8 cellular contexts compared by ENCODE assay signal in genomic region chr14:101961011-101961721, GRCh38. TPM values are rescaled to one million over a fixed set of nuclear protein-coding genes. Genes with fewer than 3 reads are reported as not detected.
DNase-seq lines count a peak whose midpoint lies in the region; ATAC-seq, FAIRE-seq and TF ChIP-seq lines count a peak whose summit lies in the region.

No MANE protein-coding gene starts in this region.

- no peak overlapping the region for H3K27ac ChIP-seq in keratinocyte (ENCODE audit: control insufficient read depth, insufficient read depth, low read length)

- ATAC-seq in GM19023 (IDR thresholded peaks at IDR 0.05; ENCODE audit: unreplicated experiment) = no peak

- no peaks in the 10 kb centered on the region for H3K36me3 ChIP-seq in bronchial epithelial cell (ENCODE audit: control insufficient read depth, insufficient read depth, low read length)
- H3K36me3 ChIP-seq in keratinocyte (ENCODE audit: control insufficient read depth in 2 of 2, extremely low read depth in 1 of 2, insufficient read depth in 2 of 2, low read length in 2 of 2) = no peaks in the 10 kb centered on the region

- H2AFZ ChIP-seq in keratinocyte (ENCODE audit: control insufficient read depth, low read length) = peak overlapping the region; percentile 77

- H3K4me1 ChIP-seq in keratinocyte (ENCODE audit: control insufficient read depth, extremely low read depth, insufficient read depth, low read length) = peaks cover 23% of the 10 kb centered on the region

- dilution Hi-C loops in keratinocyte (cut with MboI; ENCODE audit: extremely low pct_ligation_motif_present, low sequenced_read_pairs) = no loop called here

- H3K4me3 ChIP-seq in bronchial epithelial cell (ENCODE audit: low read depth, low read length) (no peak overlapping the region), keratinocyte (ENCODE audit: control insufficient read depth in 2 of 3, extremely low read depth in 1 of 3, insufficient read depth in 2 of 3, low read depth in 1 of 3, low read length in 3 of 3) (no peak overlapping the region)

- H3K79me2 ChIP-seq in keratinocyte (ENCODE audit: control insufficient read depth, insufficient read depth, low read length) = peaks cover 18% of the 10 kb centered on the region

- no peaks in the 10 kb centered on the region for H3K9me3 ChIP-seq in keratinocyte (ENCODE audit: control insufficient read depth, low read depth, low read length)

- DNase-seq in AG08396 (ENCODE audit: low spot score) (peak; percentile 75), H4 (ENCODE audit: low spot score) (peak; percentile 81), NCI-H460 (ENCODE audit: extremely low read depth, low read depth) (peak; percentile 86), bronchial epithelial cell (ENCODE audit: low read depth) (peak; percentile 66), keratinocyte (ENCODE audit: low read depth, low spot score) (peak; percentile 73)
- DNase-seq in activated CD4-positive, CD25-positive, alpha-beta regulatory T cell treated with anti-CD3 and anti-CD28 coated beads, Interleukin-2, amount 50 U/mL, for 16 hours (ENCODE audit: low read depth, low spot score) = peak; percentile 56
- DNase-seq in stimulated activated CD4-positive, alpha-beta T cell treated with anti-CD3 and anti-CD28 coated beads, Interleukin-1b, Interleukin-23, amount 100 ng/mL, for 4 hours (ENCODE audit: low read depth in 2 of 2) = peak; percentile 62 to 71

- TF ChIP-seq CTCF in bronchial epithelial cell (IDR thresholded peaks at IDR 0.05; ENCODE audit: insufficient read depth, low read length, severe bottlenecking) = peak; percentile 100
- peak; percentile 93 to 98 (median 94) for TF ChIP-seq CTCF in keratinocyte (optimal IDR thresholded peaks at IDR 0.05 in 1 of 3, IDR thresholded peaks at IDR 0.05 in 1 of 3, conservative IDR thresholded peaks at IDR 0.05 in 1 of 3; ENCODE audit: extremely low read depth in 1 of 3, insufficient read depth in 2 of 3, low read length in 3 of 3)

- H3K27me3 ChIP-seq in bronchial epithelial cell (ENCODE audit: control insufficient read depth, insufficient read depth, low read length) (no peaks in the 10 kb centered on the region), keratinocyte (ENCODE audit: control insufficient read depth, extremely low read depth, insufficient read depth, low read length) (no peaks in the 10 kb centered on the region)

- no peaks in the 10 kb centered on the region for H4K20me1 ChIP-seq in keratinocyte (ENCODE audit: control insufficient read depth, extremely low read depth, insufficient read depth, low read length)

- H3K9me1 ChIP-seq in keratinocyte (ENCODE audit: control insufficient read depth, extremely low read depth, insufficient read depth, low read length) = peaks cover 3% of the 10 kb centered on the region

- H3K4me2 ChIP-seq in keratinocyte (ENCODE audit: control insufficient read depth, extremely low read depth, insufficient read depth, low read depth, low read length) = peak overlapping the region; percentile 32

- no peak overlapping the region for H3K9ac ChIP-seq in keratinocyte (ENCODE audit: control insufficient read depth, extremely low read depth, insufficient read depth, low read length)

- FAIRE-seq in bronchial epithelial cell (lab: Jason Lieb, UNC) (no peak), keratinocyte (lab: Jason Lieb, UNC) (peak; percentile 59)

RNA-seq across cellular contexts. Expression of gene DYNC1H1, which starts 3.2 kb away (rescaled TPM):
- total RNA-seq in H4 (2014; rRNA removed; shearing (Covaris generic)) = 112 and 113 TPM in 2 replicates
- total RNA-seq in NCI-H460 (2014; rRNA removed; shearing (Covaris generic)) = 1,235 and 1,394 TPM in 2 replicates
- polyA plus RNA-seq in NCI-H460 (2014; cell fraction: nucleus; rRNA removed) = 916 and 1,245 TPM in 2 replicates
- 277 and 372 TPM in 2 replicates for total RNA-seq in bronchial epithelial cell
- 166 to 185 TPM (median 179 TPM) in 3 replicates for polyA plus RNA-seq in keratinocyte
- polyA plus RNA-seq in keratinocyte (2011; ENCODE audit: low read depth) = 369 TPM
- polyA plus RNA-seq in keratinocyte (2011; cell fraction: cytosol; rRNA removed) = 99.9 and 122 TPM in 2 replicates
- polyA plus RNA-seq in keratinocyte (2011; cell fraction: nucleus; rRNA removed) = 1,037 and 1,053 TPM in 2 replicates
- polyA plus RNA-seq in keratinocyte (2012; ENCODE audit: low replicate concordance) = 207 and 398 TPM in 2 replicates
- polyA minus RNA-seq in keratinocyte = 553 to 1,216 TPM (median 812 TPM) in 3 replicates
- 251 TPM for polyA minus RNA-seq in keratinocyte (2011; cell fraction: cytosol; rRNA and poly(A)+ RNA removed)
- polyA minus RNA-seq in keratinocyte (2011; cell fraction: nucleus; rRNA and poly(A)+ RNA removed) = 1,725 and 2,247 TPM in 2 replicates
